Comparison of ENCODE assay signal across 1 cellular context in genomic region chr11:68942090-68942620, GRCh38.
TF ChIP-seq lines count a peak whose summit lies in the region.

No MANE protein-coding gene starts in this region.

TF ChIP-seq in IMR-90, 13 proteins besides CTCF, POLR2A, EP300 and RAD21:
- TF ChIP-seq CEBPB (IDR thresholded peaks at IDR 0.05; ENCODE audit: low read depth, low read length), result peak; percentile 25; the same call in 1 of the 2 replicates
- no peak for TF ChIP-seq SMC3 (IDR thresholded peaks at IDR 0.05; ENCODE audit: low read depth, low read length)
TF ChIP-seq in IMR-90: peak in this region for 1.
